ENCODE assay signal across 11 cellular contexts in genomic region chr2:54598347-54599325, GRCh38.
DNase-seq lines count a peak whose midpoint lies in the region; ATAC-seq and TF ChIP-seq lines count a peak whose summit lies in the region.
"Had no signal": no experiment of that assay in that cellular context is flagged by ENCODE, and none has a peak within 500 bp of the region (broad histone marks: within the 10 kb centered on the region; RNA-seq: fewer than 3 reads in every experiment).

No MANE protein-coding gene starts in this region.

- H3K9me3 ChIP-seq in adrenal gland (replicated peaks in 1 of 3) (no peaks in the 10 kb centered on the region), testis (no peaks in the 10 kb centered on the region)
- H3K9me3 ChIP-seq: MG63 had no signal

- intact Hi-C loops in adrenal gland (cut with DNase I) (no loop called here), testis (cut with DNase I; ENCODE audit: low total_unique reads) (no loop called here)

- H3K27ac ChIP-seq in adrenal gland (peak overlapping the region in 4 of 5 donors; percentile 1 to 82 (median 66)), layer of hippocampus (ENCODE audit: low read depth, low read length) (peak overlapping the region; percentile 16), testis (no peak overlapping the region)

- no peaks in the 10 kb centered on the region for H3K9me3 Mint-ChIP-seq in activated T-cell treated with anti-CD3 and anti-CD28 coated beads, Interleukin-2, amount 50 U/mL, for 24 hours
- H3K9me3 Mint-ChIP-seq: dendritic cell treated with granulocyte-macrophage colony-stimulating factor and Interleukin-4, amounts not matched to agents 40 ng/mL and 50 ng/mL, for 4 days had no signal

- no peaks in the 10 kb centered on the region for H3K27me3 Mint-ChIP-seq in activated T-cell treated with anti-CD3 and anti-CD28 coated beads, Interleukin-2, amount 50 U/mL, for 24 hours
- H3K27me3 Mint-ChIP-seq: dendritic cell treated with granulocyte-macrophage colony-stimulating factor and Interleukin-4, amounts not matched to agents 40 ng/mL and 50 ng/mL, for 4 days had no signal

- TF ChIP-seq POLR2A in adrenal gland (IDR thresholded peaks at IDR 0.05) (no peak), testis (IDR thresholded peaks at IDR 0.05) (no peak)

- H3K4me3 ChIP-seq in adrenal gland: no peak overlapping the region
- no peak overlapping the region for H3K4me3 ChIP-seq in testis
- H3K4me3 ChIP-seq: MG63 had no signal

- H3K4me1 ChIP-seq in adrenal gland (replicated peaks in 1 of 2) (peaks cover 54 to 94% of the 10 kb centered on the region in 2 donors), testis (peaks cover 65% of the 10 kb centered on the region)

- ATAC-seq in GM18498 (IDR thresholded peaks at IDR 0.05; ENCODE audit: unreplicated experiment): no peak
- ATAC-seq in omental fat pad (ENCODE audit: low FRiP score): no peak

- H3K36me3 ChIP-seq in adrenal gland (replicated peaks in 1 of 2) (peaks cover 0 to 9% of the 10 kb centered on the region in 2 donors), testis (ENCODE audit: low read depth, missing control alignments) (no peaks in the 10 kb centered on the region)

- WGBS in adrenal gland, 4 donors: 78 to 83% (median 80%) methylated on average over 14 of the region's 14 CpGs
- 84 to 88% methylated on average over 14 of the region's 14 CpGs for WGBS in testis, 2 donors

- no peaks in the 10 kb centered on the region for H3K27me3 ChIP-seq in adrenal gland
- no peaks in the 10 kb centered on the region for H3K27me3 ChIP-seq in layer of hippocampus (ENCODE audit: control insufficient read depth, insufficient read depth, low read length)
- H3K27me3 ChIP-seq in testis: no peaks in the 10 kb centered on the region
- H3K27me3 ChIP-seq: MG63 had no signal

- peaks cover 90% of the 10 kb centered on the region for H3K4me1 Mint-ChIP-seq in activated T-cell treated with anti-CD3 and anti-CD28 coated beads, Interleukin-2, amount 50 U/mL, for 24 hours (ENCODE audit: low read depth)

- H3K36me3 Mint-ChIP-seq in activated T-cell treated with anti-CD3 and anti-CD28 coated beads, Interleukin-2, amount 50 U/mL, for 24 hours (ENCODE audit: low read depth): peaks cover 23% of the 10 kb centered on the region

- no peak overlapping the region for H3K4me3 Mint-ChIP-seq in activated T-cell treated with anti-CD3 and anti-CD28 coated beads, Interleukin-2, amount 50 U/mL, for 24 hours
- H3K4me3 Mint-ChIP-seq: dendritic cell treated with granulocyte-macrophage colony-stimulating factor and Interleukin-4, amounts not matched to agents 40 ng/mL and 50 ng/mL, for 4 days had no signal

- DNase-seq in activated T-cell treated with anti-CD3 and anti-CD28 coated beads, Interleukin-2, amount 50 U/mL, for 24 hours: no peak
- DNase-seq in activated T-cell treated with anti-CD3 and anti-CD28 coated beads for 4 hours (no peak), adrenal gland (peak in 3 of 7 donors; percentile 53 to 55 (median 55)), testis (peak; percentile 39), hypothalamus (lab: John Stamatoyannopoulos, UW) (no peak), omental fat pad (ENCODE audit: low spot score) (no peak)
- DNase-seq: activated effector memory CD4-positive, alpha-beta T cell treated with Interleukin-2 at 50 U/mL for 16 hours had no signal

- no peak for TF ChIP-seq CTCF in adrenal gland (IDR thresholded peaks at IDR 0.05)
- no peak for TF ChIP-seq CTCF in testis (IDR thresholded peaks at IDR 0.05)
- no peak for TF ChIP-seq CTCF in omental fat pad (IDR thresholded peaks at IDR 0.05)

- peak overlapping the region; percentile 96 for H3K27ac Mint-ChIP-seq in activated T-cell treated with anti-CD3 and anti-CD28 coated beads, Interleukin-2, amount 50 U/mL, for 24 hours
- H3K27ac Mint-ChIP-seq: dendritic cell treated with granulocyte-macrophage colony-stimulating factor and Interleukin-4, amounts not matched to agents 40 ng/mL and 50 ng/mL, for 4 days had no signal

Comparison
In these comparisons a context has a peak if more than half of its experiments do, and no peak if none do; other contexts are left out.
1. H3K27ac ChIP-seq: peak in adrenal gland (4 of 5) and layer of hippocampus (single experiment); none in testis (0 of 2).